Comparison of ENCODE assay signal across 9 cellular contexts in the genomic region with DNA sequence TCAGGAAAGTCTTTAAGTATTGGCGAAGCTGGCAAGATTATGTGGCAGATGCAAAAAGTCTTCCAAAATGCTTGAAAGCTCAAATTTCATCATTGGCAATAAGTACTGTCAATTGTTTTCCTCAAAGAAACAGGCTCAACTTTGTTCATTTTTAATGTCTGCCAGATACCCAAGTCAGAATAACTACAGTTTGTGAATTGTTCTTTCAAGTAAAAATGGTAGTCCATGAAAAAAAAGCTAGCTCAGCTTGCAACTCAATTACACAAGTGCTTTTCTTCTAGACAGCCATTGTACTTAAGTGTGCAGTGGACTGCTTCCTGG.
DNase-seq lines count a peak whose midpoint lies in the region; ATAC-seq, FAIRE-seq and TF ChIP-seq lines count a peak whose summit lies in the region.
"Had no signal": no experiment of that assay in that cellular context is flagged by ENCODE, and none has a peak within 500 bp of the region (broad histone marks: within the 10 kb centered on the region; RNA-seq: fewer than 3 reads in every experiment).

No MANE protein-coding gene starts in this region.

- no peak overlapping the region for H3K18ac ChIP-seq in trophoblast cell (ENCODE audit: low read length)

- no peak overlapping the region for H2BK120ac ChIP-seq in trophoblast cell (ENCODE audit: insufficient read depth, low read length, poor library complexity)

- peak overlapping the region; percentile 97 for H3K4me3 Mint-ChIP-seq in astrocyte (ENCODE audit: unreplicated experiment)

- H2BK12ac ChIP-seq in trophoblast cell (ENCODE audit: low read length), result no peak overlapping the region

- no peaks in the 10 kb centered on the region for H3K9me3 Mint-ChIP-seq in astrocyte (ENCODE audit: unreplicated experiment)

- H4K8ac ChIP-seq in trophoblast cell (ENCODE audit: low read depth, low read length), result no peak overlapping the region

- intact Hi-C loops in A673 (cut with micrococcal nuclease; ENCODE audit: unreplicated experiment), result loop anchor here (5.0 kb wide), 4 partner anchors 38 to 87 kb away; partner anchors contain the start of gene AFF1

- peaks cover 2% of the 10 kb centered on the region for H3K36me3 Mint-ChIP-seq in astrocyte (ENCODE audit: low read depth, unreplicated experiment)

- no peak overlapping the region for H3K9ac ChIP-seq in HUES6 (ENCODE audit: low read length)
- H3K9ac ChIP-seq in astrocyte (ENCODE audit: low read length), result peak overlapping the region; percentile 93
- peak overlapping the region; percentile 95 for H3K9ac ChIP-seq in muscle layer of colon (ENCODE audit: low read length)
- H3K9ac ChIP-seq in trophoblast cell (ENCODE audit: low read length), result no peak overlapping the region

- peaks cover 12% of the 10 kb centered on the region for H3K79me1 ChIP-seq in trophoblast cell (ENCODE audit: low read length)

- H3K4ac ChIP-seq in trophoblast cell (ENCODE audit: low read depth, low read length), result no peak overlapping the region

- H3K23ac ChIP-seq in trophoblast cell (ENCODE audit: low read length), result no peak overlapping the region

- POLR2A ChIA-PET in A673 (lab: Charles Lee; ENCODE audit: low non-redundant PET), result no interaction called here

- H2AFZ ChIP-seq in astrocyte (ENCODE audit: low read depth, low read length), result no peak overlapping the region
- H2AFZ ChIP-seq in trophoblast cell (ENCODE audit: insufficient read depth, low read length, poor library complexity), result no peak overlapping the region

- ATAC-seq in GM19324 (IDR thresholded peaks at IDR 0.05; ENCODE audit: low FRiP score, unreplicated experiment), result no peak

- no peak overlapping the region for H2AK5ac ChIP-seq in trophoblast cell (ENCODE audit: low read length)

- no peak overlapping the region for H3K27ac Mint-ChIP-seq in astrocyte (ENCODE audit: unreplicated experiment)

- H3K79me2 ChIP-seq in astrocyte (ENCODE audit: insufficient read depth, low read length) (peaks cover 26% of the 10 kb centered on the region), trophoblast cell (ENCODE audit: control insufficient read depth, insufficient read depth, low read length, poor library complexity) (peaks cover 5% of the 10 kb centered on the region)

- WGBS in trophoblast cell (ENCODE audit: extremely low coverage, insufficient coverage, insufficient read length), result no CpG with 5 or more reads among the region's 1 CpG

- no peaks in the 10 kb centered on the region for H3K36me3 ChIP-seq in A673 (ENCODE audit: insufficient read depth, low read length, poor library complexity, severe bottlenecking)
- no peaks in the 10 kb centered on the region for H3K36me3 ChIP-seq in HUES6 (ENCODE audit: control insufficient read depth, insufficient read depth, low read length)
- no peaks in the 10 kb centered on the region for H3K36me3 ChIP-seq in astrocyte (ENCODE audit: insufficient read depth, low read length)
- H3K36me3 ChIP-seq in muscle layer of colon (ENCODE audit: insufficient read depth, low read length), result no peaks in the 10 kb centered on the region
- no peaks in the 10 kb centered on the region for H3K36me3 ChIP-seq in H7 (replicated peaks; ENCODE audit: control insufficient read depth, insufficient read depth, low read length)
- no peaks in the 10 kb centered on the region for H3K36me3 ChIP-seq in trophoblast cell (ENCODE audit: control insufficient read depth in 1 of 2, insufficient read depth in 2 of 2, low read length in 2 of 2)

- no peak for TF ChIP-seq CTCF in A673 (conservative IDR thresholded peaks at IDR 0.05; ENCODE audit: low read depth, low read length)
- no peak for TF ChIP-seq CTCF in astrocyte (IDR thresholded peaks at IDR 0.05; ENCODE audit: insufficient read depth, low read depth, low read length)

- no peak overlapping the region for H4K12ac ChIP-seq in trophoblast cell (ENCODE audit: low read depth, low read length)

- no TSS peak for BruUV-seq in A673 (replicated peaks; lab: Mats Ljungman, UMichigan)

- H3K4me2 ChIP-seq in astrocyte (ENCODE audit: low read length) (peak overlapping the region; percentile 97), trophoblast cell (ENCODE audit: low read length) (no peak overlapping the region)

- no peaks in the 10 kb centered on the region for H3K9me3 ChIP-seq in A673 (ENCODE audit: low read depth, low read length, poor library complexity, severe bottlenecking)
- H3K9me3 ChIP-seq in HUES6 (ENCODE audit: control insufficient read depth, insufficient read depth, low read depth, low read length), result no peaks in the 10 kb centered on the region
- no peaks in the 10 kb centered on the region for H3K9me3 ChIP-seq in astrocyte (ENCODE audit: insufficient read depth, low read depth, low read length)
- no peaks in the 10 kb centered on the region for H3K9me3 ChIP-seq in muscle layer of colon (ENCODE audit: low read length)
- no peaks in the 10 kb centered on the region for H3K9me3 ChIP-seq in trophoblast cell (ENCODE audit: insufficient read depth, low read depth, low read length)

- no peak overlapping the region for H3K14ac ChIP-seq in trophoblast cell (ENCODE audit: low read length)

- DNase-seq in A673 (ENCODE audit: low spot score) (no peak), astrocyte (ENCODE audit: low read depth) (no peak), OCI-M2 (lab: John Stamatoyannopoulos, UW; ENCODE audit: unreplicated experiment) (no peak), H7 (no peak), trophoblast cell (no peak)
- DNase-seq: activated CD4-positive, alpha-beta T cell treated with anti-CD3 and anti-CD28 coated beads, Interleukin-2, amount 50 U/mL, for 1 hour had no signal

- H4K91ac ChIP-seq in trophoblast cell (ENCODE audit: low read depth, low read length), result no peak overlapping the region

- no peaks in the 10 kb centered on the region for H3K27me3 ChIP-seq in A673 (replicated peaks; ENCODE audit: insufficient read depth, low read depth, low read length, poor library complexity)
- H3K27me3 ChIP-seq in HUES6 (ENCODE audit: control insufficient read depth, insufficient read depth, low read length), result no peaks in the 10 kb centered on the region
- H3K27me3 ChIP-seq in astrocyte (ENCODE audit: insufficient read depth, low read length), result no peaks in the 10 kb centered on the region
- H3K27me3 ChIP-seq in muscle layer of colon (ENCODE audit: control insufficient read depth in 1 of 2, insufficient read depth in 2 of 2, low read length in 2 of 2), result no peaks in the 10 kb centered on the region
- no peaks in the 10 kb centered on the region; the same call in 1 of the 2 replicates for H3K27me3 ChIP-seq in H7 (ENCODE audit: control insufficient read depth, insufficient read depth, low read length)
- H3K27me3 ChIP-seq in trophoblast cell (ENCODE audit: insufficient read depth, low read length), result no peaks in the 10 kb centered on the region

- no peak overlapping the region for H2BK5ac ChIP-seq in trophoblast cell (ENCODE audit: low read depth, low read length, poor library complexity)

- H3K4me1 Mint-ChIP-seq in astrocyte (ENCODE audit: low read depth, unreplicated experiment), result peaks cover 25% of the 10 kb centered on the region

- CTCF ChIA-PET in A673 (lab: Charles Lee), result no interaction called here

- no peak for FAIRE-seq in astrocyte (lab: Jason Lieb, UNC)

- H3K4me1 ChIP-seq in A673 (ENCODE audit: insufficient read depth, low read length, poor library complexity, severe bottlenecking) (peaks cover 26% of the 10 kb centered on the region), HUES6 (ENCODE audit: control insufficient read depth, insufficient read depth, low read length) (peaks cover 65% of the 10 kb centered on the region), astrocyte (ENCODE audit: insufficient read depth, low read length) (peaks cover 15% of the 10 kb centered on the region), muscle layer of colon (ENCODE audit: insufficient read depth, low read length) (peaks cover 29% of the 10 kb centered on the region), trophoblast cell (ENCODE audit: control insufficient read depth in 1 of 2, insufficient read depth in 2 of 2, low read length in 2 of 2) (peaks cover 4 to 16% of the 10 kb centered on the region in 2 experiments)

- H3K4me3 ChIP-seq in A673 (ENCODE audit: low read depth, low read length, poor library complexity, severe bottlenecking), result peak overlapping the region; percentile 92
- peak overlapping the region; percentile 81 for H3K4me3 ChIP-seq in HUES6 (ENCODE audit: low read depth, low read length)
- peak overlapping the region; percentile 96 for H3K4me3 ChIP-seq in astrocyte (ENCODE audit: insufficient read depth, low read depth, low read length)
- peak overlapping the region in 1 of 2 donors; percentile 96 for H3K4me3 ChIP-seq in muscle layer of colon (ENCODE audit: low read depth in 1 of 2, low read length in 2 of 2)
- no peak overlapping the region for H3K4me3 ChIP-seq in H7 (ENCODE audit: insufficient read depth, low read depth, low read length)
- H3K4me3 ChIP-seq in trophoblast cell (ENCODE audit: low read depth, low read length), result no peak overlapping the region

- peak overlapping the region; percentile 96 for H3K27ac ChIP-seq in A673 (ENCODE audit: low read depth, low read length, poor library complexity, severe bottlenecking)
- H3K27ac ChIP-seq in HUES6 (ENCODE audit: low read depth, low read length), result no peak overlapping the region
- no peak overlapping the region for H3K27ac ChIP-seq in astrocyte (ENCODE audit: low read depth, low read length)
- peak overlapping the region; percentile 97 for H3K27ac ChIP-seq in muscle layer of colon (ENCODE audit: low read depth, low read length)
- H3K27ac ChIP-seq in trophoblast cell (ENCODE audit: low read depth, low read length), result no peak overlapping the region

- peaks cover 22% of the 10 kb centered on the region for H4K20me1 ChIP-seq in astrocyte (ENCODE audit: insufficient read depth, low read length)

- H3K27me3 Mint-ChIP-seq in astrocyte (ENCODE audit: low read depth, unreplicated experiment), result no peaks in the 10 kb centered on the region

Comparison
In these comparisons a context has a peak if more than half of its experiments do, and no peak if none do; other contexts are left out.
1. H3K27ac ChIP-seq: peak in A673 (single experiment) and muscle layer of colon (single experiment); none in HUES6 (single experiment), astrocyte (single experiment) and trophoblast cell (single experiment).
2. H3K4me3 ChIP-seq: peak in A673 (single experiment), HUES6 (single experiment) and astrocyte (single experiment); none in H7 (single experiment) and trophoblast cell (single experiment).
3. H3K9ac ChIP-seq: peak in astrocyte (single experiment) and muscle layer of colon (single experiment); none in HUES6 (single experiment) and trophoblast cell (single experiment).